ENCODE assay signal across 12 cellular contexts in the genomic region with DNA sequence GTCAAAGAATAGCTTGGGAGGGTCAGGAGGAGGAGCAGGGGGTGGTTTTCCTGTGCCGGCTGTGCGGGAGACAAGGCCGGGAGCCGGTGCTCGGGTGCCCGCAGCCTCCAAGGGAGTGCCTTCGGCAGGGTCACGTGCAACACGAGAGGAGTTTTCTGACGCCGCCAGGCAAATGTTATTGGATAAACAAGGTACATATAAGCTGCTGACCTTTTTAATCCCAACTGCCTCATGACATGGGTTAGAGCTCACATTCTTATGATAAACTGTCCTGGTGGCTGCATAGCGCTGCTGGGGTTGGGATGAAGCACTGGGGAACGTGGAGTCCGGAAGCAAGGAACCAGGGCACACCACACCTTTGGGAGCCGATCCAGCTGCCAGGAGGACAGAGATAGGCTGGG.
DNase-seq lines count a peak whose midpoint lies in the region; ATAC-seq and TF ChIP-seq lines count a peak whose summit lies in the region.
"Had no signal": no experiment of that assay in that cellular context is flagged by ENCODE, and none has a peak within 500 bp of the region (broad histone marks: within the 10 kb centered on the region; RNA-seq: fewer than 3 reads in every experiment).

No MANE protein-coding gene starts in this region.

- H3K4me2 ChIP-seq in GM23248 (ENCODE audit: unreplicated experiment): peak overlapping the region; percentile 19

- WGBS in GM23248 (ENCODE audit: low coverage in 1 of 2, low lambda C conversion rate in 2 of 2, missing lambda C conversion rate in 2 of 2), 2 experiments: 16 to 18% methylated on average over 15 of the region's 15 CpGs

- H3K4me1 ChIP-seq in GM23248 (ENCODE audit: insufficient read depth): no peaks in the 10 kb centered on the region
- H3K4me1 ChIP-seq in gastrocnemius medialis: peaks cover 45 to 48% of the 10 kb centered on the region in 2 donors

- H4K20me1 ChIP-seq in GM23248 (ENCODE audit: insufficient read depth): no peaks in the 10 kb centered on the region

- no peaks in the 10 kb centered on the region for H3F3A ChIP-seq in GM23248 (ENCODE audit: insufficient read depth)

- peak; percentile 82 to 85 for TF ChIP-seq POLR2A in gastrocnemius medialis (IDR thresholded peaks at IDR 0.05)

- H3K9me3 ChIP-seq in GM23248 (ENCODE audit: low read depth): no peaks in the 10 kb centered on the region
- H3K9me3 ChIP-seq in gastrocnemius medialis: no peaks in the 10 kb centered on the region

- H3K9me2 ChIP-seq in GM23248 (ENCODE audit: insufficient read depth): no peaks in the 10 kb centered on the region

- H3K79me2 ChIP-seq in GM23248 (ENCODE audit: insufficient read depth): no peaks in the 10 kb centered on the region

- ATAC-seq in gastrocnemius medialis: peak; percentile 64 to 79
- no peak for ATAC-seq in GM18867 (IDR thresholded peaks at IDR 0.05; ENCODE audit: unreplicated experiment)
- ATAC-seq in HG03378 (IDR thresholded peaks at IDR 0.05; ENCODE audit: unreplicated experiment): no peak
- no peak for ATAC-seq in GM21528 (IDR thresholded peaks at IDR 0.05; ENCODE audit: low FRiP score, unreplicated experiment)

- in situ Hi-C loops in GM23248 (cut with MboI) (no loop called here), gastrocnemius medialis (cut with MboI; ENCODE audit: low sequenced_read_pairs in 4 of 4) (no loop called here)

- TF ChIP-seq CTCF in coronary artery (IDR thresholded peaks at IDR 0.05) (no peak), gastrocnemius medialis (IDR thresholded peaks at IDR 0.05 in 4 of 5, conservative IDR thresholded peaks at IDR 0.05 in 1 of 5) (peak in 1 of 5 experiments; percentile 19)

- peaks cover 11% of the 10 kb centered on the region for H3K27me3 ChIP-seq in GM23248 (replicated peaks; ENCODE audit: insufficient read depth)
- H3K27me3 ChIP-seq in layer of hippocampus (ENCODE audit: control insufficient read depth, insufficient read depth, low read length): no peaks in the 10 kb centered on the region
- no peaks in the 10 kb centered on the region for H3K27me3 ChIP-seq in gastrocnemius medialis

- H3K27ac ChIP-seq in GM23248 (no peak overlapping the region), coronary artery (peak overlapping the region; percentile 93 to 96), layer of hippocampus (ENCODE audit: low read depth, low read length) (peak overlapping the region; percentile 54), gastrocnemius medialis (peak overlapping the region; percentile 91 to 98 (median 97))

- H3K36me3 ChIP-seq in GM23248 (ENCODE audit: low read depth): no peaks in the 10 kb centered on the region
- H3K36me3 ChIP-seq in gastrocnemius medialis: peaks cover 0 to 13% of the 10 kb centered on the region in 2 donors

- H2AFZ ChIP-seq in GM23248: peak overlapping the region; percentile 23; the same call in 1 of the 2 replicates

- H3K9ac ChIP-seq in GM23248: no peak overlapping the region

- intact Hi-C loops in gastrocnemius medialis (cut with DNase I; ENCODE audit: low total_unique reads): loop anchor here (2.0 to 5.0 kb wide), 2 partner anchors 63 to 102 kb away; no protein-coding TSS in a partner anchor

- no peak overlapping the region for H3K4me3 ChIP-seq in GM23248
- H3K4me3 ChIP-seq in coronary artery: peak overlapping the region; percentile 61
- peak overlapping the region; percentile 55 to 71 (median 62) for H3K4me3 ChIP-seq in gastrocnemius medialis

- peak; percentile 15 for DNase-seq in GM23248
- DNase-seq in coronary artery (ENCODE audit: low spot score): no peak
- DNase-seq in gastrocnemius medialis: peak; percentile 80 to 88
- no peak for DNase-seq in activated CD4-positive, CD25-positive, alpha-beta regulatory T cell (lab: John Stamatoyannopoulos, UW)
- DNase-seq: ACHN; activated CD4-positive, alpha-beta T cell treated with anti-CD3 and anti-CD28 coated beads, Interleukin-2, amount 50 U/mL, for 48 hours; MV-4-11; stimulated activated CD4-positive, alpha-beta T cell treated with anti-CD3 and anti-CD28 coated beads, Interleukin-4, amount 100 ng/mL, for 24 hours had no signal

Comparison
In these comparisons a context has a peak if more than half of its experiments do, and no peak if none do; other contexts are left out.
1. DNase-seq: peak in GM23248 (single experiment) and gastrocnemius medialis (2 of 2); none in coronary artery (single experiment) and activated CD4-positive, CD25-positive, alpha-beta regulatory T cell (0 of 4).
2. ATAC-seq: peak in gastrocnemius medialis (2 of 2); none in GM18867 (single experiment), HG03378 (single experiment) and GM21528 (single experiment).